Comparison of ENCODE assay signal across 16 cellular contexts in genomic region chr2:191866195-191866594, GRCh38. TPM values are rescaled to one million over a fixed set of nuclear protein-coding genes. Genes with fewer than 3 reads are reported as not detected.
DNase-seq lines count a peak whose midpoint lies in the region; ATAC-seq and TF ChIP-seq lines count a peak whose summit lies in the region.
"Had no signal": no experiment of that assay in that cellular context is flagged by ENCODE, and none has a peak within 500 bp of the region (broad histone marks: within the 10 kb centered on the region; RNA-seq: fewer than 3 reads in every experiment).

No MANE protein-coding gene starts in this region.

- H3K27me3 ChIP-seq in cardiac muscle cell (no peaks in the 10 kb centered on the region), esophagus (ENCODE audit: control insufficient read depth in 1 of 2, insufficient read depth in 2 of 2, low read length in 2 of 2) (no peaks in the 10 kb centered on the region), neural progenitor cell (no peaks in the 10 kb centered on the region), upper lobe of left lung (no peaks in the 10 kb centered on the region)

- no peak overlapping the region for H3K9ac ChIP-seq in neural progenitor cell

- no peak overlapping the region for H3K4me2 ChIP-seq in neural progenitor cell

- H3K36me3 Mint-ChIP-seq in neural progenitor cell: no peaks in the 10 kb centered on the region
- H3K36me3 Mint-ChIP-seq: memory B cell had no signal

- intact Hi-C loops in cardiac septum (cut with DNase I): loop anchor here (2.0 kb wide), 1 partner anchor 19 kb away; the partner anchor contains the start of gene CAVIN2

- no peak for TF ChIP-seq POLR2A in upper lobe of left lung (IDR thresholded peaks at IDR 0.05)

- H3K4me3 ChIP-seq in cardiac muscle cell: no peak overlapping the region
- no peak overlapping the region for H3K4me3 ChIP-seq in esophagus (ENCODE audit: low read depth in 1 of 2, low read length in 2 of 2)
- no peak overlapping the region for H3K4me3 ChIP-seq in neural progenitor cell
- no peak overlapping the region for H3K4me3 ChIP-seq in upper lobe of left lung

- DNase-seq in cardiac muscle cell (ENCODE audit: low read depth in 1 of 2, low spot score in 1 of 2): no peak
- DNase-seq in cardiac septum (ENCODE audit: low spot score): no peak
- no peak for DNase-seq in neural progenitor cell (ENCODE audit: low spot score)
- no peak for DNase-seq in upper lobe of left lung
- DNase-seq in NCI-H345 treated with DMSO at 0.1 percent for 48 hours (lab: John Stamatoyannopoulos, UW; ENCODE audit: unreplicated experiment): no peak
- DNase-seq: activated CD4-positive, alpha-beta T cell treated with anti-CD3 and anti-CD28 coated beads for 36 hours; DND-41; glutamatergic neuron; NCI-H526 treated with DMSO at 0.1 percent for 48 hours; stimulated activated CD4-positive, alpha-beta T cell treated with anti-CD3 and anti-CD28 coated beads, Interleukin-15, amount 100 ng/mL, for 24 hours had no signal

- TF ChIP-seq CTCF in cardiac muscle cell (IDR thresholded peaks at IDR 0.05; ENCODE audit: low read depth, low read length): no peak
- TF ChIP-seq CTCF in neural progenitor cell (IDR thresholded peaks at IDR 0.05): peak; percentile 19
- no peak for TF ChIP-seq CTCF in upper lobe of left lung (IDR thresholded peaks at IDR 0.05)

- H3F3A ChIP-seq in neural progenitor cell (ENCODE audit: low read depth): no peaks in the 10 kb centered on the region

- H3K9me3 ChIP-seq in cardiac muscle cell (ENCODE audit: low read depth) (no peaks in the 10 kb centered on the region), esophagus (ENCODE audit: control insufficient read depth in 2 of 2, insufficient read depth in 1 of 2, low read depth in 1 of 2, low read length in 1 of 2) (no peaks in the 10 kb centered on the region), neural progenitor cell (ENCODE audit: low read depth) (no peaks in the 10 kb centered on the region), upper lobe of left lung (no peaks in the 10 kb centered on the region)

- ATAC-seq in upper lobe of left lung (ENCODE audit: low FRiP score in 2 of 2) (no peak), HG02973 (IDR thresholded peaks at IDR 0.05; ENCODE audit: unreplicated experiment) (no peak), GM19397 (IDR thresholded peaks at IDR 0.05; ENCODE audit: unreplicated experiment) (no peak)
- ATAC-seq: activated CD4-positive, alpha-beta T cell treated with anti-CD3 and anti-CD28 coated beads for 36 hours; activated T-helper 17 cell treated with anti-CD3 and anti-CD28 coated beads, Interleukin-2, amount 50 U/mL, for 72 hours had no signal

- no peak for TF ChIP-seq EP300 in upper lobe of left lung (IDR thresholded peaks at IDR 0.05)

- no peaks in the 10 kb centered on the region for H3K79me2 ChIP-seq in neural progenitor cell (ENCODE audit: low read depth)

- peak overlapping the region; percentile 42 for H3K27ac Mint-ChIP-seq in neural progenitor cell
- H3K27ac Mint-ChIP-seq: activated CD4-positive, alpha-beta T cell treated with anti-CD3 and anti-CD28 coated beads for 36 hours; activated T-helper 17 cell treated with anti-CD3 and anti-CD28 coated beads, Interleukin-2, amount 50 U/mL, for 72 hours; memory B cell had no signal

- H3K4me1 ChIP-seq in cardiac muscle cell (ENCODE audit: low read depth): peaks cover 10% of the 10 kb centered on the region
- peaks cover 0 to 4% of the 10 kb centered on the region in 2 donors for H3K4me1 ChIP-seq in esophagus (ENCODE audit: control insufficient read depth in 2 of 2, insufficient read depth in 2 of 2, low read length in 1 of 2)
- peaks cover under 1% of the 10 kb centered on the region for H3K4me1 ChIP-seq in neural progenitor cell
- H3K4me1 ChIP-seq in upper lobe of left lung: peaks cover 31 to 44% (median 36%) of the 10 kb centered on the region in 4 donors

- H2AFZ ChIP-seq in neural progenitor cell (replicated peaks): no peak overlapping the region

- peaks cover 29% of the 10 kb centered on the region for H3K4me1 Mint-ChIP-seq in neural progenitor cell
- H3K4me1 Mint-ChIP-seq: activated CD4-positive, alpha-beta T cell treated with anti-CD3 and anti-CD28 coated beads for 36 hours; activated T-helper 17 cell treated with anti-CD3 and anti-CD28 coated beads, Interleukin-2, amount 50 U/mL, for 72 hours; memory B cell had no signal

- H3K36me3 ChIP-seq in cardiac muscle cell (no peaks in the 10 kb centered on the region), esophagus (ENCODE audit: control insufficient read depth in 2 of 2, insufficient read depth in 2 of 2, low read length in 1 of 2) (no peaks in the 10 kb centered on the region), neural progenitor cell (no peaks in the 10 kb centered on the region), upper lobe of left lung (no peaks in the 10 kb centered on the region)

- peaks cover 2% of the 10 kb centered on the region for H3K9me3 Mint-ChIP-seq in neural progenitor cell
- H3K9me3 Mint-ChIP-seq: activated T-helper 17 cell treated with anti-CD3 and anti-CD28 coated beads, Interleukin-2, amount 50 U/mL, for 72 hours; memory B cell had no signal

- WGBS in esophagus, 2 donors: 44 to 58% methylated on average over 5 of the region's 5 CpGs
- WGBS in upper lobe of left lung, 2 donors: 73 to 79% methylated on average over 5 of the region's 5 CpGs

- H3K27ac ChIP-seq in cardiac muscle cell (peak overlapping the region; percentile 55), esophagus (ENCODE audit: low read depth in 2 of 2, low read length in 1 of 2) (peak overlapping the region; percentile 68 to 79), neural progenitor cell (no peak overlapping the region), upper lobe of left lung (peak overlapping the region; percentile 50 to 78 (median 66))
- H3K27ac ChIP-seq: HL-60 had no signal

- H3K27me3 Mint-ChIP-seq in neural progenitor cell (ENCODE audit: insufficient read depth, low read depth): no peaks in the 10 kb centered on the region

- no peaks in the 10 kb centered on the region for H4K20me1 ChIP-seq in neural progenitor cell (ENCODE audit: low read depth)

- no peak overlapping the region for H3K4me3 Mint-ChIP-seq in neural progenitor cell
- H3K4me3 Mint-ChIP-seq: activated CD4-positive, alpha-beta T cell treated with anti-CD3 and anti-CD28 coated beads for 36 hours; activated T-helper 17 cell treated with anti-CD3 and anti-CD28 coated beads, Interleukin-2, amount 50 U/mL, for 72 hours; memory B cell had no signal

RNA-seq across cellular contexts. Expression of gene CAVIN2, which starts 19.3 kb away (rescaled TPM):
- total RNA-seq in cardiac muscle cell (0.74 and 1.1 TPM in 2 replicates), cardiac septum (145 TPM), neural progenitor cell (ENCODE audit: low replicate concordance) (not detected in 2 replicates), upper lobe of left lung (100 to 1,000 TPM in 5 of 6 donors, 10 to 100 TPM in 1; 44.0 to 268 (median 173) TPM)
- polyA plus RNA-seq in cardiac muscle cell (0.87 and 1.0 TPM in 2 replicates), esophagus (10 to 100 TPM in 1 of 2 donors, 1 to 10 TPM in 1; 6.5 to 11.1 TPM)
- total RNA-seq: activated CD4-positive, alpha-beta T cell treated with anti-CD3 and anti-CD28 coated beads for 36 hours had no signal

Comparison
In these comparisons a context has a peak if more than half of its experiments do, and no peak if none do; other contexts are left out.
1. RNA of gene CAVIN2, which starts 19.3 kb away (total RNA-seq): 44.0 to 268 TPM in upper lobe of left lung and 145 TPM in cardiac septum (single experiment); 0.74 to 1.1 TPM in cardiac muscle cell and not detected in neural progenitor cell; every median in the first group is over 10 times any median in the second.